In genomic region chr16:48365030-48365600, GRCh38 we compare ENCODE assay signal across 8 cellular contexts. TPM values are rescaled to one million over a fixed set of nuclear protein-coding genes. Genes with fewer than 3 reads are reported as not detected.
DNase-seq lines count a peak whose midpoint lies in the region; ATAC-seq and TF ChIP-seq lines count a peak whose summit lies in the region.

No MANE protein-coding gene starts in this region.

- ATAC-seq in GM18909 (IDR thresholded peaks at IDR 0.05; ENCODE audit: poor library complexity, unreplicated experiment), result no peak

- TF ChIP-seq POLR2A in ovary (IDR thresholded peaks at IDR 0.05), result no peak

- no TSS peak for BruUV-seq in PC-9 (replicated peaks; lab: Mats Ljungman, UMichigan)

- peaks cover 26% of the 10 kb centered on the region; the same call in 1 of the 2 replicates for H3F3A ChIP-seq in PC-9 (ENCODE audit: insufficient read depth, low read depth)

- peak overlapping the region; percentile 69 for H3K4me3 ChIP-seq in CD8-positive, alpha-beta memory T cell (ENCODE audit: low read length)
- H3K4me3 ChIP-seq in PC-9 (peak overlapping the region; percentile 73; the same call in 1 of the 2 replicates), esophagus (ENCODE audit: low read depth in 1 of 2, low read length in 2 of 2) (peak overlapping the region; percentile 41 to 80), ovary (peak overlapping the region; percentile 51)

- in situ Hi-C loops in KBM-7 (cut with MboI; ENCODE audit: low pct_unique_long_range_greater_than_20kb, low sequenced_read_pairs), result no loop called here

- no peaks in the 10 kb centered on the region for H3K9me3 Mint-ChIP-seq in CD8-positive, alpha-beta memory T cell

- 31 to 41% methylated on average over 15 of the region's 15 CpGs for WGBS in esophagus, 2 donors
- 47 to 60% (median 60%) methylated on average over 15 of the region's 15 CpGs for WGBS in ovary, 3 donors

- TF ChIP-seq CTCF in PC-9 (conservative IDR thresholded peaks at IDR 0.05) (no peak), ovary (IDR thresholded peaks at IDR 0.05) (no peak), GM10248 (IDR thresholded peaks at IDR 0.05; ENCODE audit: control extremely low read depth, extremely low read depth, low read depth, missing control alignments) (no peak), GM20000 (IDR thresholded peaks at IDR 0.05; ENCODE audit: extremely low read depth, missing control alignments) (no peak)

- no peaks in the 10 kb centered on the region for H3K27me3 Mint-ChIP-seq in CD8-positive, alpha-beta memory T cell

- H3K36me3 Mint-ChIP-seq in CD8-positive, alpha-beta memory T cell, result peaks cover 0 to 16% (median 0%) of the 10 kb centered on the region in 3 donors

- no peaks in the 10 kb centered on the region for H3K27me3 ChIP-seq in CD8-positive, alpha-beta memory T cell (ENCODE audit: insufficient read depth, low read length, poor library complexity, severe bottlenecking)
- H3K27me3 ChIP-seq in PC-9 (ENCODE audit: insufficient read depth, low read depth) (no peaks in the 10 kb centered on the region), esophagus (ENCODE audit: control insufficient read depth in 1 of 2, insufficient read depth in 2 of 2, low read length in 2 of 2) (no peaks in the 10 kb centered on the region), ovary (no peaks in the 10 kb centered on the region)

- peak overlapping the region; percentile 85 to 96 (median 89) for H3K4me3 Mint-ChIP-seq in CD8-positive, alpha-beta memory T cell

- CTCF ChIA-PET in CD8-positive, alpha-beta memory T cell (lab: Charles Lee), result interaction anchor here (1.2 to 5.9 kb wide), 4 partner anchors 11 to 265 kb away, joined by 4 to 25 read pairs (median 14); no protein-coding TSS in a partner anchor
- CTCF ChIA-PET in PC-9 (lab: Charles Lee), result interaction anchor here (0.6 to 1.2 kb wide), 2 partner anchors 27 to 258 kb away, joined by 3 to 5 read pairs; no protein-coding TSS in a partner anchor
- CTCF ChIA-PET in GM10248 (lab: Yijun Ruan, JAX), result interaction anchor here (0.8 to 3.0 kb wide), 9 partner anchors 10 to 165 kb away, joined by 3 to 20 read pairs (median 5); partner anchors contain the start of gene SIAH1

- intact Hi-C loops in PC-9 (cut with micrococcal nuclease; ENCODE audit: unreplicated experiment), result loop anchor here (5.0 kb wide), 2 partner anchors 162 to 242 kb away; no protein-coding TSS in a partner anchor
- intact Hi-C loops in ovary (cut with DNase I), result loop anchor here in 1 of 4 donors (10.0 kb wide), 1 partner anchor 170 kb away; no protein-coding TSS in a partner anchor

- H3K4me1 Mint-ChIP-seq in CD8-positive, alpha-beta memory T cell, result peaks cover 24 to 42% (median 40%) of the 10 kb centered on the region in 3 donors

- peaks cover 22% of the 10 kb centered on the region for H3K4me1 ChIP-seq in CD8-positive, alpha-beta memory T cell (ENCODE audit: insufficient read depth, low read length)
- H3K4me1 ChIP-seq in PC-9 (replicated peaks; ENCODE audit: insufficient read depth) (peaks cover 37% of the 10 kb centered on the region), esophagus (ENCODE audit: control insufficient read depth in 2 of 2, insufficient read depth in 2 of 2, low read length in 1 of 2) (peaks cover 0 to 5% of the 10 kb centered on the region in 2 donors), ovary (ENCODE audit: insufficient read depth) (peaks cover 17% of the 10 kb centered on the region)

- no peaks in the 10 kb centered on the region for H3K9me3 ChIP-seq in CD8-positive, alpha-beta memory T cell (ENCODE audit: low read length)
- H3K9me3 ChIP-seq in PC-9 (ENCODE audit: insufficient read depth, low read depth), result no peaks in the 10 kb centered on the region
- H3K9me3 ChIP-seq in esophagus (ENCODE audit: control insufficient read depth in 2 of 2, insufficient read depth in 1 of 2, low read depth in 1 of 2, low read length in 1 of 2), result no peaks in the 10 kb centered on the region
- H3K9me3 ChIP-seq in ovary, result no peaks in the 10 kb centered on the region

- H2AFZ ChIP-seq in PC-9, result no peak overlapping the region

- POLR2A ChIA-PET in CD8-positive, alpha-beta memory T cell (lab: Charles Lee), result interaction anchor here (1.8 to 2.7 kb wide), 2 partner anchors 20 to 244 kb away, joined by 11 to 29 read pairs; partner anchors contain the start of genes N4BP1 and SIAH1
- POLR2A ChIA-PET in PC-9 (lab: Charles Lee; ENCODE audit: unreplicated experiment) (interaction anchor here (0.6 to 0.8 kb wide), 4 partner anchors 16 to 258 kb away, joined by 3 to 9 read pairs (median 4); no protein-coding TSS in a partner anchor), GM10248 (lab: Yijun Ruan, JAX) (interaction anchor here (1.1 to 1.4 kb wide), 3 partner anchors 20 to 258 kb away, joined by 3 to 7 read pairs (median 3); partner anchors contain the start of genes N4BP1 and SIAH1)

- no peaks in the 10 kb centered on the region for H3K36me3 ChIP-seq in CD8-positive, alpha-beta memory T cell (ENCODE audit: insufficient read depth, low read length)
- H3K36me3 ChIP-seq in PC-9 (ENCODE audit: low read depth) (peaks cover 8% of the 10 kb centered on the region; the same call in 1 of the 2 replicates), esophagus (ENCODE audit: control insufficient read depth in 2 of 2, insufficient read depth in 2 of 2, low read length in 1 of 2) (peaks cover 5% of the 10 kb centered on the region in 2 donors), ovary (no peaks in the 10 kb centered on the region)

- no peak for TF ChIP-seq EP300 in ovary (IDR thresholded peaks at IDR 0.05)

- H3K27ac Mint-ChIP-seq in CD8-positive, alpha-beta memory T cell, result peak overlapping the region in 4 of 8 donors; percentile 37 to 79 (median 60)

- peaks cover 14% of the 10 kb centered on the region; the same call in 1 of the 2 replicates for H4K20me1 ChIP-seq in PC-9 (ENCODE audit: insufficient read depth)

- peaks cover 94% of the 10 kb centered on the region for H3K79me2 ChIP-seq in PC-9 (ENCODE audit: low read depth)

- peak overlapping the region; percentile 90 for H3K27ac ChIP-seq in CD8-positive, alpha-beta memory T cell (ENCODE audit: low read depth, low read length)
- H3K27ac ChIP-seq in PC-9 (peak overlapping the region; percentile 100), esophagus (ENCODE audit: low read depth in 2 of 2, low read length in 1 of 2) (peak overlapping the region; percentile 95 to 98), ovary (peak overlapping the region; percentile 6 to 46)

- no peaks in the 10 kb centered on the region for H3K9me2 ChIP-seq in PC-9 (ENCODE audit: insufficient read depth)

- DNase-seq in CD8-positive, alpha-beta memory T cell, result no peak
- DNase-seq in PC-9, result no peak
- DNase-seq in ovary, result no peak
- DNase-seq in GM10248 (ENCODE audit: extremely low spot score), result no peak
- DNase-seq in KBM-7, result no peak
- no peak for DNase-seq in GM20000 (ENCODE audit: low spot score)

- peak overlapping the region; percentile 96 for H3K4me2 ChIP-seq in PC-9

RNA-seq across cellular contexts. Expression of gene SIAH1, which starts 20.1 kb away (rescaled TPM):
- total RNA-seq in CD8-positive, alpha-beta memory T cell, result 10 to 100 TPM; 11.6 to 13.3 TPM
- polyA plus RNA-seq in CD8-positive, alpha-beta memory T cell, result 10.7 TPM
- total RNA-seq in PC-9 (2021) (18.6 and 22.8 TPM in 2 replicates), ovary (10 to 100 TPM; 24.3 to 36.4 (median 28.6) TPM)
- polyA plus RNA-seq in esophagus (10 to 100 TPM in 1 of 2 donors, 1 to 10 TPM in 1; 8.7 to 12.3 TPM), ovary (10 to 100 TPM; 24.6 to 26.5 TPM)

Comparison
In these comparisons a context has a peak if more than half of its experiments do, and no peak if none do; other contexts are left out.
1. H3K27ac ChIP-seq: peak in every context shown above with its lines; median percentile 100 in PC-9; 96 in esophagus; 90 in CD8-positive, alpha-beta memory T cell; 26 in ovary.